In genomic region chr9:21311888-21312287, GRCh38 we compare ENCODE assay signal across 28 cellular contexts. TPM values are rescaled to one million over a fixed set of nuclear protein-coding genes. Genes with fewer than 3 reads are reported as not detected.
"Had no signal": no experiment of that assay in that cellular context is flagged by ENCODE, and none has a peak within 500 bp of the region (broad histone marks: within the 10 kb centered on the region; RNA-seq: fewer than 3 reads in every experiment).

No MANE protein-coding gene starts in this region.

- H3K9me3 Mint-ChIP-seq: activated B cell treated with CpG ODN at 0.5 μM for 24 hours; activated CD4-positive, alpha-beta T cell treated with anti-CD3 and anti-CD28 coated beads, Interleukin-2, amount 10 ng/mL, durations not matched to agents 24 days and 14 days; activated CD8-positive, alpha-beta T cell treated with anti-CD3 and anti-CD28 coated beads for 36 hours; activated naive CD8-positive, alpha-beta T cell treated with anti-CD3 and anti-CD28 coated beads for 36 hours; activated T-helper 17 cell treated with anti-CD3 and anti-CD28 coated beads, Interleukin-2, amount 50 U/mL, for 72 hours; central memory CD8-positive, alpha-beta T cell; stimulated activated naive B cell treated with anti-CD40 and anti-IgM and Interleukin-4, amounts not matched to agents 10 μg/mL and 1 μg/mL and 100 μg/mL, for 72 hours had no signal

- H3K27me3 ChIP-seq: body of pancreas, colonic mucosa, left lung, spleen, tibial artery had no signal

- H3K4me1 ChIP-seq: body of pancreas, colonic mucosa, left lung, parathyroid adenoma had no signal

- ATAC-seq: activated CD8-positive, alpha-beta T cell treated with anti-CD3 and anti-CD28 coated beads for 36 hours; activated T-helper 17 cell treated with anti-CD3 and anti-CD28 coated beads, Interleukin-2, amount 50 U/mL, for 72 hours; body of pancreas; left lung; stimulated activated naive B cell treated with anti-CD40 and anti-IgM and Interleukin-4, amounts not matched to agents 10 μg/mL and 1 μg/mL and 100 μg/mL, for 72 hours had no signal

- H2AFZ ChIP-seq: parathyroid adenoma had no signal

- H3K36me3 ChIP-seq: colonic mucosa, left lung, neutrophil, spleen, tibial artery had no signal

- H3K27ac Mint-ChIP-seq: activated B cell treated with CpG ODN at 0.5 μM for 24 hours; activated CD4-positive, alpha-beta T cell treated with anti-CD3 and anti-CD28 coated beads, Interleukin-2, amount 10 ng/mL, durations not matched to agents 24 days and 14 days; activated CD8-positive, alpha-beta T cell treated with anti-CD3 and anti-CD28 coated beads for 36 hours; activated naive CD8-positive, alpha-beta T cell treated with anti-CD3 and anti-CD28 coated beads for 36 hours; activated T-helper 17 cell treated with anti-CD3 and anti-CD28 coated beads, Interleukin-2, amount 50 U/mL, for 72 hours; endodermal cell; stimulated activated naive B cell treated with anti-CD40 and anti-IgM and Interleukin-4, amounts not matched to agents 10 μg/mL and 1 μg/mL and 100 μg/mL, for 72 hours had no signal

- H3K36me3 Mint-ChIP-seq: activated naive CD8-positive, alpha-beta T cell treated with anti-CD3 and anti-CD28 coated beads for 36 hours had no signal

- DNase-seq: activated B cell treated with CpG ODN at 0.5 μM for 24 hours; activated CD4-positive, alpha-beta T cell treated with anti-CD3 and anti-CD28 coated beads, Interleukin-2, amount 10 ng/mL, durations not matched to agents 24 days and 14 days; activated CD8-positive, alpha-beta T cell treated with anti-CD3 and anti-CD28 coated beads for 36 hours; activated naive CD4-positive, alpha-beta T cell; activated naive CD8-positive, alpha-beta T cell treated with anti-CD3 and anti-CD28 coated beads for 36 hours; activated T-cell treated with anti-CD3 and anti-CD28 coated beads, Interleukin-2, amount 50 U/mL, for 1 hour; amniotic stem cell; body of pancreas; colonic mucosa; endodermal cell; kidney; left lung; retina; spleen; stimulated activated CD4-positive, alpha-beta T cell treated with anti-CD3 and anti-CD28 coated beads, Interleukin-4, amount 100 ng/mL, for 4 hours; stimulated activated naive B cell treated with anti-CD40 and anti-IgM and Interleukin-4, amounts not matched to agents 10 μg/mL and 1 μg/mL and 100 μg/mL, for 72 hours; T-helper 1 cell; T-helper 9 cell; tibial artery had no signal

- H3K79me2 ChIP-seq: parathyroid adenoma had no signal

- FAIRE-seq: frontal cortex, kidney had no signal

- H3K9ac ChIP-seq: parathyroid adenoma had no signal

- H3K4me1 Mint-ChIP-seq: activated B cell treated with CpG ODN at 0.5 μM for 24 hours; activated CD4-positive, alpha-beta T cell treated with anti-CD3 and anti-CD28 coated beads, Interleukin-2, amount 10 ng/mL, durations not matched to agents 24 days and 14 days; activated T-helper 17 cell treated with anti-CD3 and anti-CD28 coated beads, Interleukin-2, amount 50 U/mL, for 72 hours; central memory CD8-positive, alpha-beta T cell; endodermal cell; stimulated activated naive B cell treated with anti-CD40 and anti-IgM and Interleukin-4, amounts not matched to agents 10 μg/mL and 1 μg/mL and 100 μg/mL, for 72 hours had no signal

- H3K4me3 Mint-ChIP-seq: activated B cell treated with CpG ODN at 0.5 μM for 24 hours; activated CD4-positive, alpha-beta T cell treated with anti-CD3 and anti-CD28 coated beads, Interleukin-2, amount 10 ng/mL, durations not matched to agents 24 days and 14 days; activated CD8-positive, alpha-beta T cell treated with anti-CD3 and anti-CD28 coated beads for 36 hours; activated naive CD8-positive, alpha-beta T cell treated with anti-CD3 and anti-CD28 coated beads for 36 hours; activated T-helper 17 cell treated with anti-CD3 and anti-CD28 coated beads, Interleukin-2, amount 50 U/mL, for 72 hours; central memory CD8-positive, alpha-beta T cell; endodermal cell; stimulated activated naive B cell treated with anti-CD40 and anti-IgM and Interleukin-4, amounts not matched to agents 10 μg/mL and 1 μg/mL and 100 μg/mL, for 72 hours had no signal

- H3K27ac ChIP-seq: body of pancreas, colonic mucosa, epithelial cell of prostate, left lung, neutrophil, parathyroid adenoma, spleen, tibial artery had no signal

- H3K4me3 ChIP-seq: body of pancreas, colonic mucosa, left lung, spleen, tibial artery had no signal

RNA-seq across cellular contexts. Expression of gene IFNA5, which starts 6.8 kb away (rescaled TPM):
- total RNA-seq: activated B cell treated with CpG ODN at 0.5 μM for 24 hours; activated CD4-positive, alpha-beta T cell treated with anti-CD3 and anti-CD28 coated beads, Interleukin-2, amount 10 ng/mL, durations not matched to agents 24 days and 14 days; activated CD8-positive, alpha-beta T cell treated with anti-CD3 and anti-CD28 coated beads for 36 hours; activated naive CD8-positive, alpha-beta T cell treated with anti-CD3 and anti-CD28 coated beads for 36 hours; activated T-helper 17 cell treated with anti-CD3 and anti-CD28 coated beads, Interleukin-2, amount 50 U/mL, for 72 hours; body of pancreas; colonic mucosa; endodermal cell; frontal cortex; kidney; left lung; lung microvascular endothelial cell; urinary bladder had no signal
- polyA plus RNA-seq: spleen, urinary bladder had no signal

RNA-seq across cellular contexts. Expression of gene IFNA6, which starts 38.8 kb away (rescaled TPM):
- total RNA-seq: activated B cell treated with CpG ODN at 0.5 μM for 24 hours; activated CD4-positive, alpha-beta T cell treated with anti-CD3 and anti-CD28 coated beads, Interleukin-2, amount 10 ng/mL, durations not matched to agents 24 days and 14 days; activated CD8-positive, alpha-beta T cell treated with anti-CD3 and anti-CD28 coated beads for 36 hours; activated naive CD8-positive, alpha-beta T cell treated with anti-CD3 and anti-CD28 coated beads for 36 hours; activated T-helper 17 cell treated with anti-CD3 and anti-CD28 coated beads, Interleukin-2, amount 50 U/mL, for 72 hours; body of pancreas; colonic mucosa; endodermal cell; frontal cortex; kidney; left lung; lung microvascular endothelial cell; urinary bladder had no signal
- polyA plus RNA-seq: spleen, urinary bladder had no signal

RNA-seq across cellular contexts. Expression of gene IFNA13, which starts 56.0 kb away (rescaled TPM):
- total RNA-seq: activated B cell treated with CpG ODN at 0.5 μM for 24 hours; activated CD4-positive, alpha-beta T cell treated with anti-CD3 and anti-CD28 coated beads, Interleukin-2, amount 10 ng/mL, durations not matched to agents 24 days and 14 days; activated CD8-positive, alpha-beta T cell treated with anti-CD3 and anti-CD28 coated beads for 36 hours; activated naive CD8-positive, alpha-beta T cell treated with anti-CD3 and anti-CD28 coated beads for 36 hours; activated T-helper 17 cell treated with anti-CD3 and anti-CD28 coated beads, Interleukin-2, amount 50 U/mL, for 72 hours; body of pancreas; colonic mucosa; endodermal cell; frontal cortex; kidney; left lung; lung microvascular endothelial cell; mononuclear cell; urinary bladder had no signal
- polyA plus RNA-seq: urinary bladder had no signal
